Comparison of ENCODE assay signal across 8 cellular contexts in the genomic region with DNA sequence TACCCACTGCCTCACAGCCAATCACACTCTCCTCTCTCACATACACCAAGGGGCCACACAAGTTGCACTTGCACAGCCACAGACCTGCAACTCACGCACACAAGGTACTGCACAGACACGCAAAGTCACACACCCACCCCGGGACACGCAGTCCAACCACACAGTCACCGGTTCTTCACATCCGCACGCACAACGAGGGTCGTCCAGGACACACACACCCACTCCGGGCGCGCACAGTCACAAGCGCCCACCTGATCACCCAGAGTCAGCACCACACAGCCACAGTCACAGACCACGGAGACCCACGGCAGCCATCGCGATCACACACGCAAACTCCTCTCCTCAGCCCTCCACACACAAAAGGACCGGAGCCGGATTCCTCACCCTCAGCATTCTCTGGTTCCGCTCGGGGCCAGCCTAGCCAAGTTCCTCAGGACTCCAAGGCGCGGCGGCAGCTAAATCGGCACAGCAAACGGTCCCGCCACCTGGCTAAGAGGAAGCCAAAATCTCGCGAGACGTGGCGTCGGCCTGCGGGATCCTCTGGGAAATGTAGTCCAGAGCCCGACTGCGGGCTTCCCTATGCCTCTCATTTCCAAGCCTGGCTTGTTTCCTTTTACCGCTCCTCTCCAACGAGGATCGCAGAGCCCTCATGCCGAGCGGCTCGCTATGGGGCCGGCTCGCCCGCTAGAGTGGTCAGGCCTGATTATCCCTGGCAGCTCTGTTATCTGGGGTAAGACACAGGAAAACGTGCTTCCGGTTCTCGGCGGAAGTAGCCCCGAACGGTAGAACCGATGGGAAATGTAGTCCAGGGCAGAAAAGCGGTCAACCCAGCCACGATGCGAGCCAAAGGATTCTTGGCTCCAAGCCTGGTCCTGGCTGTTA. TPM values are rescaled to one million over a fixed set of nuclear protein-coding genes. Genes with fewer than 3 reads are reported as not detected.
DNase-seq lines count a peak whose midpoint lies in the region; ATAC-seq and TF ChIP-seq lines count a peak whose summit lies in the region.

A gene (minus strand): TSS at position 467 of the 882 bp plus-strand sequence. CDS start 10,201 bp downstream, outside the sequence.

- intact Hi-C loops in colonic mucosa (cut with DNase I), result loop anchor here (10.0 kb wide), 1 partner anchor 62 kb away; a partner anchor contains a TSS
- intact Hi-C loops in left colon (cut with DNase I, micrococcal nuclease), result no loop called here

- peak within 1 kb of the TSS; percentile 93 for H3K4me3 ChIP-seq in colonic mucosa

- H3K27ac ChIP-seq in colonic mucosa, result peak within 1 kb of the TSS; percentile 66

- no peaks in the 10 kb centered on the region for H3K36me3 ChIP-seq in colonic mucosa

- DNase-seq in AG09319 (ENCODE audit: extremely low read depth, low read depth), result peak; percentile 78
- DNase-seq in NCI-H446 (lab: John Stamatoyannopoulos, UW), result peak; percentile 90 to 97
- DNase-seq in activated CD4-positive, alpha-beta T cell treated with anti-CD3 and anti-CD28 coated beads for 4 hours, result peak; percentile 95
- peak; percentile 96 for DNase-seq in colonic mucosa
- DNase-seq in left colon, result peak; percentile 95 to 98
- peak; percentile 91 to 92 for DNase-seq in stimulated activated CD4-positive, alpha-beta T cell treated with anti-CD3 and anti-CD28 coated beads, Interleukin-1b, Interleukin-23, amount 100 ng/mL, for 4 hours (ENCODE audit: low read depth in 2 of 2)

- peak; percentile 94 for ATAC-seq in GM19025 (IDR thresholded peaks at IDR 0.05; ENCODE audit: low read depth, unreplicated experiment)
- peak; percentile 96 for ATAC-seq in HG03280 (IDR thresholded peaks at IDR 0.05; ENCODE audit: unreplicated experiment)
- ATAC-seq in left colon, result peak; percentile 98

- TF ChIP-seq CTCF in AG09319 (IDR thresholded peaks at IDR 0.05; ENCODE audit: low read depth, low read length) (no peak), colonic mucosa (IDR thresholded peaks at IDR 0.05) (no peak)

- peak within 1 kb of the TSS; percentile 70 to 83 for H3K9ac ChIP-seq in colonic mucosa (ENCODE audit: low read depth in 2 of 2, low read length in 2 of 2)

- no peaks in the 10 kb centered on the region for H3K9me3 ChIP-seq in colonic mucosa

- H3K4me1 ChIP-seq in colonic mucosa, result no peaks in the 10 kb centered on the region

- no peaks in the 10 kb centered on the region for H3K27me3 ChIP-seq in colonic mucosa

RNA-seq across cellular contexts. Expression of the gene that starts here (rescaled TPM):
- total RNA-seq in colonic mucosa (1 to 10 TPM; 1.1 to 3.1 TPM), left colon (1 to 10 TPM; 1.2 to 1.3 TPM)

Comparison
In these comparisons a context has a peak if more than half of its experiments do, and no peak if none do; other contexts are left out.
1. Peak in every context shown above with its lines: DNase-seq, ATAC-seq, H3K4me3 ChIP-seq and H3K27ac ChIP-seq.